ENCODE assay signal across 21 cellular contexts in the genomic region with DNA sequence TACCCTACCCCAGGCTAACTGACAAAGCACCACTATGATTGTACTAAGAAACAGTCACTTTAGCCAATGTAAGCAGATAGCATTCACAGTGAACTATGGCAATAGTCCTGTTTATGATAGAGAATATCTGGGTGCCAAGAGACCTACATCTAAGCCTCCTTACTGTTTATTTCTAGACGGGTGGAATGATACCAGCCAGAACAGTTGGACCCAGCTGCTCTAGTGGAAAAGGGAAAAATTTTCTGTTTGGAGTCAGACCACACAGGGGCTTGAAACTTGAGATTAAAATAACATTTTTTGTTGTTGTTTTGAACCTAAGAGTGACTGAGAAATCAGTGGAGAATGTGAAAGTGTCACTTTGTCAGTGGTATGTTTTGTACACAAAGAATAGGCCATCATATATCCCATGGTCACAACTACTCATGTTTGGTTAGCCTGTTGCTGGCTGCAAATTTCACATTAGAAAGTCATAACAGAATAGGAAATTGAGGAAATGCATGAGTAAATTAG.
DNase-seq lines count a peak whose midpoint lies in the region; ATAC-seq, FAIRE-seq and TF ChIP-seq lines count a peak whose summit lies in the region.
"Had no signal": no experiment of that assay in that cellular context is flagged by ENCODE, and none has a peak within 500 bp of the region (broad histone marks: within the 10 kb centered on the region; RNA-seq: fewer than 3 reads in every experiment).

No MANE protein-coding gene starts in this region.

- no peak for TF ChIP-seq CTCF in Calu3 (IDR thresholded peaks at IDR 0.05; ENCODE audit: unreplicated experiment)
- no peak for TF ChIP-seq CTCF in astrocyte (IDR thresholded peaks at IDR 0.05; ENCODE audit: insufficient read depth, low read depth, low read length)
- TF ChIP-seq CTCF in esophagus muscularis mucosa (IDR thresholded peaks at IDR 0.05) = no peak

- peaks cover 2% of the 10 kb centered on the region for H3K9me3 ChIP-seq in astrocyte (ENCODE audit: insufficient read depth, low read depth, low read length)
- H3K9me3 ChIP-seq in esophagus muscularis mucosa = no peaks in the 10 kb centered on the region
- H3K9me3 ChIP-seq: Peyer's patch had no signal

- ATAC-seq in GM21390 (IDR thresholded peaks at IDR 0.05; ENCODE audit: unreplicated experiment) = no peak

- H3K4me3 Mint-ChIP-seq in Calu3 (ENCODE audit: low read depth, unreplicated experiment) (no peak overlapping the region), astrocyte (ENCODE audit: unreplicated experiment) (no peak overlapping the region)
- H3K4me3 Mint-ChIP-seq: B cell had no signal

- FAIRE-seq in astrocyte (lab: Jason Lieb, UNC) = peak; percentile 93
- FAIRE-seq: GM19239 had no signal

- H3K36me3 ChIP-seq in astrocyte (ENCODE audit: insufficient read depth, low read length) = no peaks in the 10 kb centered on the region
- H3K36me3 ChIP-seq in esophagus muscularis mucosa = no peaks in the 10 kb centered on the region
- H3K36me3 ChIP-seq: Peyer's patch had no signal

- no peaks in the 10 kb centered on the region for H3K79me2 ChIP-seq in astrocyte (ENCODE audit: insufficient read depth, low read length)

- H3K27ac ChIP-seq in astrocyte (ENCODE audit: low read depth, low read length) = no peak overlapping the region
- H3K27ac ChIP-seq in esophagus muscularis mucosa (replicated peaks in 1 of 4) = no peak overlapping the region
- H3K27ac ChIP-seq: GM23248, KMS-11, Peyer's patch had no signal

- H3K4me3 ChIP-seq in astrocyte (ENCODE audit: insufficient read depth, low read depth, low read length) (no peak overlapping the region), esophagus muscularis mucosa (no peak overlapping the region)
- H3K4me3 ChIP-seq: GM23248, Peyer's patch had no signal

- no peak overlapping the region for H3K4me2 ChIP-seq in astrocyte (ENCODE audit: low read length)
- H3K4me2 ChIP-seq: KMS-11 had no signal

- no peaks in the 10 kb centered on the region for H4K20me1 ChIP-seq in astrocyte (ENCODE audit: insufficient read depth, low read length)

- no peak for TF ChIP-seq EP300 in esophagus muscularis mucosa (IDR thresholded peaks at IDR 0.05)

- no peak overlapping the region for H3K9ac ChIP-seq in astrocyte (ENCODE audit: low read length)
- H3K9ac ChIP-seq: GM23248, KMS-11 had no signal

- WGBS in esophagus muscularis mucosa = 19% methylated on average over 1 of the region's 1 CpG

- H3K36me3 Mint-ChIP-seq in Calu3 (ENCODE audit: insufficient read depth, unreplicated experiment) = peaks cover 19% of the 10 kb centered on the region
- no peaks in the 10 kb centered on the region for H3K36me3 Mint-ChIP-seq in astrocyte (ENCODE audit: low read depth, unreplicated experiment)

- CTCF ChIA-PET in Calu3 (lab: Charles Lee) = no interaction called here

- intact Hi-C loops in Calu3 (cut with micrococcal nuclease; ENCODE audit: unreplicated experiment) = no loop called here
- intact Hi-C loops in esophagus muscularis mucosa (cut with DNase I) = no loop called here

- H3K4me1 ChIP-seq in astrocyte (ENCODE audit: insufficient read depth, low read length) (peaks cover 6% of the 10 kb centered on the region), esophagus muscularis mucosa (no peaks in the 10 kb centered on the region)
- H3K4me1 ChIP-seq: Peyer's patch had no signal

- no peak for TF ChIP-seq POLR2A in esophagus muscularis mucosa (IDR thresholded peaks at IDR 0.05; ENCODE audit: low read depth)

- H3K27me3 Mint-ChIP-seq in Calu3 (ENCODE audit: unreplicated experiment) (no peaks in the 10 kb centered on the region), astrocyte (ENCODE audit: low read depth, unreplicated experiment) (no peaks in the 10 kb centered on the region)
- H3K27me3 Mint-ChIP-seq: B cell had no signal

- H3K27me3 ChIP-seq in astrocyte (ENCODE audit: insufficient read depth, low read length) = no peaks in the 10 kb centered on the region
- H3K27me3 ChIP-seq in esophagus muscularis mucosa = no peaks in the 10 kb centered on the region
- H3K27me3 ChIP-seq: Peyer's patch had no signal

- H3K27ac Mint-ChIP-seq in Calu3 (ENCODE audit: unreplicated experiment) (peak overlapping the region; percentile 27), astrocyte (ENCODE audit: unreplicated experiment) (no peak overlapping the region)
- H3K27ac Mint-ChIP-seq: B cell had no signal

- peaks cover 12% of the 10 kb centered on the region for H3K9me3 Mint-ChIP-seq in Calu3 (ENCODE audit: low read depth, unreplicated experiment)
- H3K9me3 Mint-ChIP-seq in astrocyte (ENCODE audit: unreplicated experiment) = peaks cover 6% of the 10 kb centered on the region

- no TSS peak for BruUV-seq in Calu3 (replicated peaks; lab: Mats Ljungman, UMichigan)

- DNase-seq in Calu3 (no peak), astrocyte (ENCODE audit: low read depth) (no peak), fibroblast of peridontal ligament (ENCODE audit: extremely low read depth) (peak; percentile 13), smooth muscle cell of the brain vasculature (ENCODE audit: low read depth, low spot score) (peak; percentile 3), T-helper 2 cell (no peak), esophagus muscularis mucosa (ENCODE audit: extremely low spot score) (no peak)
- DNase-seq: DMS79, GM23248, HCEC 1CT, IMR-90, NCI-H1092 treated with DMSO at 0.1 percent for 48 hours, NCI-H1436 treated with DMSO at 0.1 percent for 48 hours, NCI-H1930, NCI-H2227 treated with DMSO at 0.1 percent for 48 hours, NCI-H524, NCI-H82, Peyer's patch had no signal

- H2AFZ ChIP-seq in astrocyte (ENCODE audit: low read depth, low read length) = no peak overlapping the region

- peaks cover 37% of the 10 kb centered on the region for H3K4me1 Mint-ChIP-seq in Calu3 (ENCODE audit: low read depth, unreplicated experiment)
- peaks cover 9% of the 10 kb centered on the region for H3K4me1 Mint-ChIP-seq in astrocyte (ENCODE audit: low read depth, unreplicated experiment)
- H3K4me1 Mint-ChIP-seq: B cell had no signal

Comparison
In these comparisons a context has a peak if more than half of its experiments do, and no peak if none do; other contexts are left out.
1. DNase-seq: peak in fibroblast of peridontal ligament (single experiment) and smooth muscle cell of the brain vasculature (single experiment); none in Calu3 (single experiment), astrocyte (single experiment), T-helper 2 cell (0 of 5) and esophagus muscularis mucosa (single experiment).